Comparison of ENCODE assay signal across 6 cellular contexts in genomic region chr4:157025898-157026297, GRCh38. TPM values are rescaled to one million over a fixed set of nuclear protein-coding genes. Genes with fewer than 3 reads are reported as not detected.
"Had no signal": no experiment of that assay in that cellular context is flagged by ENCODE, and none has a peak within 500 bp of the region (broad histone marks: within the 10 kb centered on the region; RNA-seq: fewer than 3 reads in every experiment).

No MANE protein-coding gene starts in this region.

- H3K4me2 ChIP-seq: GM23338 had no signal

- H3K4me3 Mint-ChIP-seq: GM23338, H9 had no signal

- H3K27ac Mint-ChIP-seq: GM23338, H9, IgD-negative memory B cell had no signal

- H3K27ac ChIP-seq: HL-60 had no signal

- H3K36me3 Mint-ChIP-seq: IgD-negative memory B cell had no signal

- H3K4me3 ChIP-seq: GM23338 had no signal

- H3K27me3 Mint-ChIP-seq: IgD-negative memory B cell had no signal

- ATAC-seq: GM23338, HepG2 had no signal

- H3K4me1 Mint-ChIP-seq: GM23338, H9, IgD-negative memory B cell had no signal

- H3K9me3 Mint-ChIP-seq: GM23338 had no signal

- DNase-seq: H9, HCEC 1CT had no signal

- H2AFZ ChIP-seq: GM23338 had no signal

RNA-seq across cellular contexts. Expression of gene GLRB, which starts 50.1 kb away (rescaled TPM):
- polyA plus RNA-seq: IgD-negative memory B cell had no signal

RNA-seq across cellular contexts. Expression of gene PDGFC, which starts 54.3 kb away (rescaled TPM):
- polyA plus RNA-seq: IgD-negative memory B cell had no signal
